Comparison of ENCODE assay signal across 8 cellular contexts in genomic region chr7:2232766-2233520, GRCh38. TPM values are rescaled to one million over a fixed set of nuclear protein-coding genes. Genes with fewer than 3 reads are reported as not detected.
DNase-seq lines count a peak whose midpoint lies in the region; ATAC-seq and TF ChIP-seq lines count a peak whose summit lies in the region.

MAD1L1 (minus strand) TSS chr7:2232945; CDS start chr7:2230133, 2,812 bp downstream.

- peak; percentile 93 for DNase-seq in GM10266 (ENCODE audit: extremely low spot score)
- DNase-seq in NCI-H1417 treated with DMSO at 0.1 percent for 48 hours (lab: John Stamatoyannopoulos, UW) = peak; percentile 64
- DNase-seq in T-helper 1 cell = peak; percentile 77 to 87 (median 85)
- peak; percentile 88 to 95 (median 92) for DNase-seq in adrenal gland
- DNase-seq in heart right ventricle = peak; percentile 91 to 94
- peak; percentile 98 for DNase-seq in posterior vena cava (ENCODE audit: low spot score)
- peak; percentile 86 to 98 for DNase-seq in upper lobe of left lung

- H3K27me3 ChIP-seq in adrenal gland (no peaks in the 10 kb centered on the region), heart right ventricle (no peaks in the 10 kb centered on the region), upper lobe of left lung (no peaks in the 10 kb centered on the region)

- peak; percentile 75 for ATAC-seq in HG02642 (IDR thresholded peaks at IDR 0.05; ENCODE audit: poor library complexity, unreplicated experiment)
- ATAC-seq in heart right ventricle = peak; percentile 89 to 96 (median 94)
- peak; percentile 84 to 96 for ATAC-seq in upper lobe of left lung (ENCODE audit: low FRiP score in 2 of 2)

- WGBS in adrenal gland, 4 donors = 0 to 2% (median 1%) methylated on average over 8 to 63 of the region's 63 CpGs
- WGBS in heart right ventricle, 2 donors = 0 to 1% methylated on average over 43 to 63 of the region's 63 CpGs
- 0 to 1% methylated on average over 17 to 45 of the region's 63 CpGs for WGBS in upper lobe of left lung, 2 donors

- peak in 1 of 2 donors; percentile 43 for TF ChIP-seq POLR2A in adrenal gland (IDR thresholded peaks at IDR 0.05)
- TF ChIP-seq POLR2A in upper lobe of left lung (IDR thresholded peaks at IDR 0.05) = peak in 2 of 4 donors; percentile 16 to 65

- no peaks in the 10 kb centered on the region for H3K9me3 ChIP-seq in adrenal gland (replicated peaks in 1 of 3)
- no peaks in the 10 kb centered on the region for H3K9me3 ChIP-seq in heart right ventricle
- H3K9me3 ChIP-seq in upper lobe of left lung = no peaks in the 10 kb centered on the region

- intact Hi-C loops in adrenal gland (cut with DNase I) (no loop called here), heart right ventricle (cut with DNase I) (loop anchor here in 1 of 10 donors (5.0 kb wide), 1 partner anchor 119 kb away; the partner anchor contains the start of gene EIF3B), posterior vena cava (cut with DNase I) (loop anchor here in 1 of 2 donors (5.0 kb wide), 1 partner anchor 124 kb away; no protein-coding TSS in a partner anchor)

- H3K4me1 ChIP-seq in adrenal gland (replicated peaks in 1 of 2) (peaks cover 13 to 21% of the 10 kb centered on the region in 2 donors), heart right ventricle (peaks cover 8 to 43% (median 27%) of the 10 kb centered on the region in 9 donors), upper lobe of left lung (peaks cover 20 to 35% (median 28%) of the 10 kb centered on the region in 4 donors)

- H3K27ac ChIP-seq in adrenal gland (peak within 1 kb of the TSS in 4 of 5 donors; percentile 26 to 76 (median 61)), heart right ventricle (peak within 1 kb of the TSS in 9 of 10 donors; percentile 30 to 88 (median 81)), upper lobe of left lung (peak within 1 kb of the TSS; percentile 75 to 88 (median 82))

- peaks cover 0 to 32% of the 10 kb centered on the region in 2 donors for H3K36me3 ChIP-seq in adrenal gland (replicated peaks in 1 of 2)
- peaks cover 0 to 65% (median 7%) of the 10 kb centered on the region in 9 donors for H3K36me3 ChIP-seq in heart right ventricle
- H3K36me3 ChIP-seq in upper lobe of left lung = peaks cover 0 to 34% (median 17%) of the 10 kb centered on the region in 4 donors

- TF ChIP-seq EP300 in upper lobe of left lung (IDR thresholded peaks at IDR 0.05) = no peak

- TF ChIP-seq CTCF in GM10266 (IDR thresholded peaks at IDR 0.05; ENCODE audit: control insufficient read depth, insufficient read depth, low read depth, missing control alignments) = no peak
- TF ChIP-seq CTCF in adrenal gland (IDR thresholded peaks at IDR 0.05) = no peak
- TF ChIP-seq CTCF in heart right ventricle (IDR thresholded peaks at IDR 0.05) = no peak
- TF ChIP-seq CTCF in upper lobe of left lung (IDR thresholded peaks at IDR 0.05) = peak in 1 of 6 experiments; percentile 13

- H3K4me3 ChIP-seq in adrenal gland (peak within 1 kb of the TSS; percentile 54 to 92 (median 76)), heart right ventricle (peak within 1 kb of the TSS; percentile 75 to 100 (median 93)), upper lobe of left lung (peak within 1 kb of the TSS; percentile 57 to 98 (median 94))

RNA-seq across cellular contexts. Expression of gene MAD1L1, which starts in this region (rescaled TPM):
- total RNA-seq in adrenal gland (10 to 100 TPM; 19.4 to 82.9 (median 28.0) TPM), heart right ventricle (10 to 100 TPM; 13.8 to 22.4 (median 18.7) TPM), posterior vena cava (10 to 100 TPM; 17.3 to 24.7 TPM), upper lobe of left lung (100 to 1,000 TPM in 2 of 6 donors, 10 to 100 TPM in 4; 40.6 to 364 (median 65.6) TPM)
- polyA plus RNA-seq in adrenal gland (10 to 100 TPM in 2 of 3 donors, 1 to 10 TPM in 1; 6.7 to 87.7 (median 57.0) TPM), heart right ventricle (10 to 100 TPM; 30.4 to 46.8 TPM)

Comparison
In these comparisons a context has a peak if more than half of its experiments do, and no peak if none do; other contexts are left out.
1. Peak in every context shown above with its lines: DNase-seq, ATAC-seq, H3K4me3 ChIP-seq and H3K27ac ChIP-seq.